7 cellular contexts compared by ENCODE assay signal in genomic region chr11:11901917-11902316, GRCh38.
"Had no signal": no experiment of that assay in that cellular context is flagged by ENCODE, and none has a peak within 500 bp of the region (broad histone marks: within the 10 kb centered on the region; RNA-seq: fewer than 3 reads in every experiment).

No MANE protein-coding gene starts in this region.

- H3K27ac ChIP-seq: HL-60 had no signal

- DNase-seq: H9, HCEC 1CT, KG1 had no signal

- H2AFZ ChIP-seq: GM23338 had no signal

- H3K4me3 ChIP-seq: GM23338 had no signal

- ATAC-seq: GM23338 had no signal

- H3K4me2 ChIP-seq: GM23338 had no signal

- FAIRE-seq: H1, H54 had no signal
